In genomic region chr2:64403426-64403825, GRCh38 we compare ENCODE assay signal across 16 cellular contexts. TPM values are rescaled to one million over a fixed set of nuclear protein-coding genes. Genes with fewer than 3 reads are reported as not detected.
A peak's percentile ranks its signal among the peaks of the same experiment; 100 is the strongest.
DNase-seq lines count a peak whose midpoint lies in the region; ATAC-seq, FAIRE-seq and TF ChIP-seq lines count a peak whose summit lies in the region.
"Had no signal": no experiment of that assay in that cellular context is flagged by ENCODE, and none has a peak within 500 bp of the region (broad histone marks: within the 10 kb centered on the region; RNA-seq: fewer than 3 reads in every experiment).

No MANE protein-coding gene starts in this region.

- H3K27ac ChIP-seq in left ventricle myocardium inferior (replicated peaks) (peak overlapping the region; percentile 89), pancreas (peak overlapping the region; percentile 39 to 72 (median 60)), uterus (peak overlapping the region; percentile 77 to 80)

- H3K4me3 ChIP-seq in left ventricle myocardium inferior: peak overlapping the region; percentile 28
- H3K4me3 ChIP-seq in pancreas: no peak overlapping the region
- H3K4me3 ChIP-seq in uterus: no peak overlapping the region

- ATAC-seq in Right ventricle myocardium superior (ENCODE audit: poor library complexity) (no peak), pancreas (no peak), HG03457 (IDR thresholded peaks at IDR 0.05; ENCODE audit: unreplicated experiment) (no peak), GM19455 (IDR thresholded peaks at IDR 0.05; ENCODE audit: unreplicated experiment) (no peak)
- ATAC-seq: stimulated activated memory B cell treated with anti-CD40 and anti-IgM and Interleukin-4, amounts not matched to agents 10 μg/mL and 1 μg/mL and 100 μg/mL, for 72 hours had no signal

- no peak for TF ChIP-seq POLR2A in uterus (IDR thresholded peaks at IDR 0.05)

- H3K9me3 ChIP-seq in left ventricle myocardium inferior (replicated peaks) (no peaks in the 10 kb centered on the region), pancreas (no peaks in the 10 kb centered on the region), uterus (no peaks in the 10 kb centered on the region)
- H3K9me3 ChIP-seq: SK-N-SH had no signal

- H3K4me1 ChIP-seq in left ventricle myocardium inferior (peaks cover 53% of the 10 kb centered on the region), pancreas (peaks cover 17 to 33% (median 21%) of the 10 kb centered on the region in 3 donors), uterus (no peaks in the 10 kb centered on the region)

- no peak for FAIRE-seq in pancreas (lab: Jason Lieb, UNC)
- FAIRE-seq: endometrium, G401.6, islet of Langerhans had no signal

- intact Hi-C loops in left ventricle myocardium inferior (cut with micrococcal nuclease): no loop called here
- intact Hi-C loops in Right ventricle myocardium superior (cut with DNase I): loop anchor here (5.0 kb wide), 1 partner anchor 49 kb away; the partner anchor contains the start of gene LGALSL
- intact Hi-C loops in pancreas (cut with DNase I): no loop called here
- intact Hi-C loops in uterus (cut with DNase I; ENCODE audit: low total_unique reads): no loop called here

- DNase-seq in left ventricle myocardium inferior (no peak), Right ventricle myocardium superior (no peak), glomerular endothelial cell (ENCODE audit: extremely low read depth, low read depth, low spot score) (peak; percentile 4), pancreas (no peak), uterus (peak in 1 of 2 donors; percentile 18)
- no peak for DNase-seq in stimulated activated naive CD4-positive, alpha-beta T cell (lab: John Stamatoyannopoulos, UW)
- DNase-seq: activated CD4-positive, alpha-beta T cell treated with anti-CD3 and anti-CD28 coated beads for 4 hours; activated naive CD4-positive, alpha-beta T cell treated with anti-CD3 and anti-CD28 coated beads, Interleukin-2, amount 50 U/mL, for 16 hours; SK-N-SH; stimulated activated CD4-positive, alpha-beta T cell treated with anti-CD3 and anti-CD28 coated beads, Interleukin-15, amount 100 ng/mL, for 24 hours had no signal

- TF ChIP-seq CTCF in left ventricle myocardium inferior (IDR thresholded peaks at IDR 0.05; ENCODE audit: borderline replicate concordance) (no peak), pancreas (IDR thresholded peaks at IDR 0.05) (no peak), uterus (IDR thresholded peaks at IDR 0.05) (no peak)

- WGBS in pancreas, 2 donors: 89 to 94% methylated on average over 8 of the region's 8 CpGs

- no peaks in the 10 kb centered on the region for H3K27me3 ChIP-seq in left ventricle myocardium inferior (ENCODE audit: low read depth)
- no peaks in the 10 kb centered on the region for H3K27me3 ChIP-seq in pancreas
- H3K27me3 ChIP-seq in uterus: no peaks in the 10 kb centered on the region

- H3K36me3 ChIP-seq in left ventricle myocardium inferior (no peaks in the 10 kb centered on the region), pancreas (no peaks in the 10 kb centered on the region), uterus (no peaks in the 10 kb centered on the region)

RNA-seq across cellular contexts. Expression of gene LGALSL, which starts 50.5 kb away (rescaled TPM):
- total RNA-seq in left ventricle myocardium inferior: 8.1 TPM
- total RNA-seq in Right ventricle myocardium superior: 4.2 TPM
- 3.6 and 7.8 TPM in 2 replicates for total RNA-seq in glomerular endothelial cell
- total RNA-seq in pancreas: 1 to 10 TPM; 4.9 to 7.3 (median 5.8) TPM
- 1 to 10 TPM; 3.5 to 8.6 TPM for polyA plus RNA-seq in pancreas
- 10 to 100 TPM in 2 of 4 donors, 1 to 10 TPM in 2; 6.8 to 30.0 (median 15.5) TPM for total RNA-seq in uterus
